24 cellular contexts compared by ENCODE assay signal in the genomic region with DNA sequence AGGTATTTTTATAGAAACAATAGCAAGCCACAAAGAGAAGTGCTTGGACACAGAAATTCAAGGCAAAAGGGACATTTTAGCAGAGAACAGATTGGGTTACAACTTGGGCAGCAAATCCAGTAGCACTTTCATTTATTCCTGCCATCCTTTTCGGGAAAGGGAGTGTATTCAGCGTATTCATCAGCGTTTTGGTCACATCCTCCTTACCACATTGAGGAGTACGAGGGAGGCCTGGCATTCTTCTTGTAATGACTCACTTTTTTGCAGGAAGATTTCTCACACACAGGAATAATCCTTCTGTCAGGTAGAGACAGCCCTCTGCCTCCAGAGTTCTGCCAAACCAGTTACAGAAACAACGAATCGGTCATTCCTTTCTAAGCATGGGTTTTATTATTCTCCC. TPM values are rescaled to one million over a fixed set of nuclear protein-coding genes. Genes with fewer than 3 reads are reported as not detected.
DNase-seq lines count a peak whose midpoint lies in the region; ATAC-seq and TF ChIP-seq lines count a peak whose summit lies in the region.
"Had no signal": no experiment of that assay in that cellular context is flagged by ENCODE, and none has a peak within 500 bp of the region (broad histone marks: within the 10 kb centered on the region; RNA-seq: fewer than 3 reads in every experiment).

No MANE protein-coding gene starts in this region.

- in situ Hi-C loops in astrocyte of the cerebellum (cut with HindIII; ENCODE audit: low sequenced_read_pairs) = no loop called here

- no peak for ATAC-seq in activated T-helper 17 cell treated with anti-CD3 and anti-CD28 coated beads, Interleukin-2, amount 50 U/mL, for 72 hours (replicated peaks)
- no peak for ATAC-seq in GM18868 (IDR thresholded peaks at IDR 0.05; ENCODE audit: unreplicated experiment)
- ATAC-seq: activated naive CD4-positive, alpha-beta T cell treated with anti-CD3 and anti-CD28 coated beads, Interleukin-2, amount 50 U/mL, for 72 hours; T-helper 17 cell had no signal

- H3K27ac ChIP-seq in CD8-positive, alpha-beta memory T cell (ENCODE audit: low read depth, low read length) = no peak overlapping the region
- H3K27ac ChIP-seq: ascending aorta, neutrophil, SJSA1, transverse colon had no signal

- H3K4me3 ChIP-seq in astrocyte of the cerebellum (ENCODE audit: low read depth, low read length) = no peak overlapping the region
- no peak overlapping the region for H3K4me3 ChIP-seq in CD8-positive, alpha-beta memory T cell (ENCODE audit: low read length)
- H3K4me3 ChIP-seq: ascending aorta, esophagus squamous epithelium, MG63, SJSA1, transverse colon had no signal

- DNase-seq in HS-5 (ENCODE audit: low read depth) (peak; percentile 51), astrocyte of the cerebellum (ENCODE audit: low read depth) (peak; percentile 81), iPS-NIHi7 (ENCODE audit: extremely low spot score) (peak; percentile 24), stromal cell of bone marrow (ENCODE audit: low read depth) (peak; percentile 40), midbrain (lab: John Stamatoyannopoulos, UW) (no peak)
- DNase-seq in CD8-positive, alpha-beta memory T cell = no peak
- DNase-seq: activated CD4-positive, alpha-beta T cell treated with anti-CD3 and anti-CD28 coated beads for 48 hours; effector memory CD4-positive, alpha-beta T cell; esophagus squamous epithelium; IMR-90; MG63; NCI-H1417 treated with DMSO at 0.1 percent for 48 hours; NCI-H446 treated with DMSO at 0.1 percent for 48 hours; OCI-M1; stimulated activated CD4-positive, alpha-beta T cell treated with anti-CD3 and anti-CD28 coated beads, Interleukin-4, amount 100 ng/mL, for 1 hour; T-helper 17 cell; transverse colon had no signal

- H3K27me3 ChIP-seq in CD8-positive, alpha-beta memory T cell (ENCODE audit: insufficient read depth, low read length, poor library complexity, severe bottlenecking) = no peaks in the 10 kb centered on the region
- H3K27me3 ChIP-seq: ascending aorta, MG63, neutrophil, SJSA1, transverse colon had no signal

- no peaks in the 10 kb centered on the region for H3K36me3 Mint-ChIP-seq in activated T-helper 17 cell treated with anti-CD3 and anti-CD28 coated beads, Interleukin-2, amount 50 U/mL, for 72 hours (ENCODE audit: low read depth)
- no peaks in the 10 kb centered on the region for H3K36me3 Mint-ChIP-seq in CD8-positive, alpha-beta memory T cell
- H3K36me3 Mint-ChIP-seq: activated naive CD4-positive, alpha-beta T cell treated with anti-CD3 and anti-CD28 coated beads, Interleukin-2, amount 50 U/mL, for 72 hours had no signal

- no peaks in the 10 kb centered on the region for H3K9me3 ChIP-seq in CD8-positive, alpha-beta memory T cell (ENCODE audit: low read length)
- H3K9me3 ChIP-seq: ascending aorta, esophagus squamous epithelium, MG63, neutrophil, SJSA1, transverse colon had no signal

- peaks cover 11% of the 10 kb centered on the region for H3K27me3 Mint-ChIP-seq in activated T-helper 17 cell treated with anti-CD3 and anti-CD28 coated beads, Interleukin-2, amount 50 U/mL, for 72 hours
- H3K27me3 Mint-ChIP-seq in CD8-positive, alpha-beta memory T cell = peaks cover 4 to 6% of the 10 kb centered on the region in 2 donors

- POLR2A ChIA-PET in CD8-positive, alpha-beta memory T cell (lab: Charles Lee) = no interaction called here

- no peaks in the 10 kb centered on the region for H3K4me1 ChIP-seq in CD8-positive, alpha-beta memory T cell (ENCODE audit: insufficient read depth, low read length)
- H3K4me1 ChIP-seq: ascending aorta, SJSA1, transverse colon had no signal

- H3K9me3 Mint-ChIP-seq in activated T-helper 17 cell treated with anti-CD3 and anti-CD28 coated beads, Interleukin-2, amount 50 U/mL, for 72 hours = no peaks in the 10 kb centered on the region
- H3K9me3 Mint-ChIP-seq in CD8-positive, alpha-beta memory T cell = no peaks in the 10 kb centered on the region
- H3K9me3 Mint-ChIP-seq: activated naive CD4-positive, alpha-beta T cell treated with anti-CD3 and anti-CD28 coated beads, Interleukin-2, amount 50 U/mL, for 72 hours; stimulated activated naive CD8-positive, alpha-beta T cell treated with anti-CD3 and anti-CD28 coated beads, Interleukin-15, Interleukin-2, amounts not matched to agents 100 ng/mL and 50 ng/mL, for 24 hours had no signal

- no peaks in the 10 kb centered on the region for H3K36me3 ChIP-seq in CD8-positive, alpha-beta memory T cell (ENCODE audit: insufficient read depth, low read length)
- H3K36me3 ChIP-seq: ascending aorta, esophagus squamous epithelium, MG63, neutrophil, SJSA1, transverse colon had no signal

- TF ChIP-seq CTCF in astrocyte of the cerebellum (IDR thresholded peaks at IDR 0.05; ENCODE audit: low read depth, low read length, missing control alignments) = no peak

- H3K4me1 Mint-ChIP-seq in activated T-helper 17 cell treated with anti-CD3 and anti-CD28 coated beads, Interleukin-2, amount 50 U/mL, for 72 hours = no peaks in the 10 kb centered on the region
- no peaks in the 10 kb centered on the region for H3K4me1 Mint-ChIP-seq in CD8-positive, alpha-beta memory T cell
- H3K4me1 Mint-ChIP-seq: T-helper 17 cell had no signal

- no peak overlapping the region for H3K4me3 Mint-ChIP-seq in activated T-helper 17 cell treated with anti-CD3 and anti-CD28 coated beads, Interleukin-2, amount 50 U/mL, for 72 hours
- H3K4me3 Mint-ChIP-seq in CD8-positive, alpha-beta memory T cell = no peak overlapping the region
- H3K4me3 Mint-ChIP-seq: stimulated activated naive CD8-positive, alpha-beta T cell treated with anti-CD3 and anti-CD28 coated beads, Interleukin-15, Interleukin-2, amounts not matched to agents 100 ng/mL and 50 ng/mL, for 24 hours; T-helper 17 cell had no signal

- H3K27ac Mint-ChIP-seq in activated T-helper 17 cell treated with anti-CD3 and anti-CD28 coated beads, Interleukin-2, amount 50 U/mL, for 72 hours = no peak overlapping the region
- no peak overlapping the region for H3K27ac Mint-ChIP-seq in CD8-positive, alpha-beta memory T cell
- H3K27ac Mint-ChIP-seq: activated naive CD4-positive, alpha-beta T cell treated with anti-CD3 and anti-CD28 coated beads, Interleukin-2, amount 50 U/mL, for 72 hours; stimulated activated naive CD8-positive, alpha-beta T cell treated with anti-CD3 and anti-CD28 coated beads, Interleukin-15, Interleukin-2, amounts not matched to agents 100 ng/mL and 50 ng/mL, for 24 hours; T-helper 17 cell had no signal

- CTCF ChIA-PET in CD8-positive, alpha-beta memory T cell (lab: Charles Lee) = no interaction called here

RNA-seq across cellular contexts. Expression of a gene that starts 18.1 kb away (rescaled TPM):
- under 1 TPM; 0.16 to 0.54 TPM for total RNA-seq in activated T-helper 17 cell treated with anti-CD3 and anti-CD28 coated beads, Interleukin-2, amount 50 U/mL, for 72 hours
- total RNA-seq in CD8-positive, alpha-beta memory T cell = under 1 TPM; 0.22 to 0.26 TPM
- not detected for polyA plus RNA-seq in CD8-positive, alpha-beta memory T cell
- total RNA-seq: ascending aorta had no signal

Comparison
In these comparisons a context has a peak if more than half of its experiments do, and no peak if none do; other contexts are left out.
1. DNase-seq: peak in HS-5 (single experiment), astrocyte of the cerebellum (single experiment), iPS-NIHi7 (single experiment) and stromal cell of bone marrow (single experiment); none in CD8-positive, alpha-beta memory T cell (0 of 5) and midbrain (single experiment).